ENCODE assay signal across 19 cellular contexts in genomic region chr10:79420974-79421688, GRCh38. TPM values are rescaled to one million over a fixed set of nuclear protein-coding genes. Genes with fewer than 3 reads are reported as not detected.
DNase-seq lines count a peak whose midpoint lies in the region; ATAC-seq and TF ChIP-seq lines count a peak whose summit lies in the region.
"Had no signal": no experiment of that assay in that cellular context is flagged by ENCODE, and none has a peak within 500 bp of the region (broad histone marks: within the 10 kb centered on the region; RNA-seq: fewer than 3 reads in every experiment).

No MANE protein-coding gene starts in this region.

- no peak overlapping the region for H2BK5ac ChIP-seq in trophoblast cell (ENCODE audit: low read depth, low read length, poor library complexity)

- H3K9ac ChIP-seq in trophoblast cell (ENCODE audit: low read length), result no peak overlapping the region

- TF ChIP-seq CTCF in heart right ventricle (IDR thresholded peaks at IDR 0.05), result no peak
- TF ChIP-seq CTCF in thyroid gland (IDR thresholded peaks at IDR 0.05), result no peak
- TF ChIP-seq CTCF in BE2C (IDR thresholded peaks at IDR 0.05; ENCODE audit: low read depth, low read length), result no peak
- no peak for TF ChIP-seq CTCF in RWPE1 (conservative IDR thresholded peaks at IDR 0.05; ENCODE audit: low read depth)
- no peak for TF ChIP-seq CTCF in OCI-LY7 (conservative IDR thresholded peaks at IDR 0.05; ENCODE audit: low read length)
- TF ChIP-seq CTCF in prostate gland (IDR thresholded peaks at IDR 0.05), result no peak

- no peaks in the 10 kb centered on the region for H3K9me3 ChIP-seq in heart right ventricle
- H3K9me3 ChIP-seq in trophoblast cell (ENCODE audit: insufficient read depth, low read depth, low read length), result peaks cover 4% of the 10 kb centered on the region
- no peaks in the 10 kb centered on the region for H3K9me3 ChIP-seq in thyroid gland
- no peaks in the 10 kb centered on the region for H3K9me3 ChIP-seq in BE2C
- H3K9me3 ChIP-seq in OCI-LY7 (ENCODE audit: low read length), result no peaks in the 10 kb centered on the region
- no peaks in the 10 kb centered on the region for H3K9me3 ChIP-seq in prostate gland

- H3K27me3 ChIP-seq in heart right ventricle (no peaks in the 10 kb centered on the region), trophoblast cell (ENCODE audit: insufficient read depth, low read length) (no peaks in the 10 kb centered on the region), thyroid gland (no peaks in the 10 kb centered on the region), BE2C (no peaks in the 10 kb centered on the region), prostate gland (replicated peaks; ENCODE audit: insufficient read depth) (no peaks in the 10 kb centered on the region)
- H3K27me3 ChIP-seq: dorsolateral prefrontal cortex had no signal

- 59 to 65% methylated on average over 12 of the region's 12 CpGs for WGBS in heart right ventricle, 2 donors
- WGBS in trophoblast cell (ENCODE audit: extremely low coverage, insufficient coverage, insufficient read length), result no CpG with 5 or more reads among the region's 12 CpGs
- 62 to 64% methylated on average over 12 of the region's 12 CpGs for WGBS in thyroid gland, 2 donors
- WGBS in prostate gland, result 64% methylated on average over 12 of the region's 12 CpGs

- no peaks in the 10 kb centered on the region for H3K9me2 ChIP-seq in OCI-LY7 (ENCODE audit: insufficient read depth, low read length)

- H2BK12ac ChIP-seq in trophoblast cell (ENCODE audit: low read length), result no peak overlapping the region

- no peak overlapping the region for H4K8ac ChIP-seq in trophoblast cell (ENCODE audit: low read depth, low read length)

- no peaks in the 10 kb centered on the region for H4K20me1 ChIP-seq in OCI-LY7 (ENCODE audit: insufficient read depth, low read length)

- H3K23ac ChIP-seq in trophoblast cell (ENCODE audit: low read length), result no peak overlapping the region

- H3K27ac ChIP-seq in angular gyrus (ENCODE audit: low read depth, low read length) (peak overlapping the region; percentile 49), heart right ventricle (peak overlapping the region in 6 of 10 donors; percentile 7 to 78 (median 36)), trophoblast cell (ENCODE audit: low read depth, low read length) (no peak overlapping the region), thyroid gland (no peak overlapping the region), RWPE1 (no peak overlapping the region), OCI-LY7 (ENCODE audit: low read depth, low read length, poor library complexity, severe bottlenecking) (no peak overlapping the region), prostate gland (no peak overlapping the region)
- H3K27ac ChIP-seq: epithelial cell of prostate had no signal

- intact Hi-C loops in heart right ventricle (cut with DNase I) (no loop called here), thyroid gland (cut with DNase I) (no loop called here), OCI-LY7 (cut with micrococcal nuclease; ENCODE audit: unreplicated experiment) (no loop called here), prostate gland (cut with DNase I) (no loop called here)

- H2AK5ac ChIP-seq in trophoblast cell (ENCODE audit: low read length), result no peak overlapping the region

- H3K18ac ChIP-seq in trophoblast cell (ENCODE audit: low read length), result no peak overlapping the region

- H3K14ac ChIP-seq in trophoblast cell (ENCODE audit: low read length), result no peak overlapping the region

- H3K36me3 ChIP-seq in heart right ventricle (peaks cover 0 to 65% (median 9%) of the 10 kb centered on the region in 9 donors), trophoblast cell (ENCODE audit: control insufficient read depth in 1 of 2, insufficient read depth in 2 of 2, low read length in 2 of 2) (peaks cover 0 to 2% of the 10 kb centered on the region in 2 experiments), thyroid gland (peaks cover 0 to 4% of the 10 kb centered on the region in 2 donors), BE2C (no peaks in the 10 kb centered on the region), OCI-LY7 (ENCODE audit: insufficient read depth, low read length) (no peaks in the 10 kb centered on the region), prostate gland (no peaks in the 10 kb centered on the region)

- TF ChIP-seq POLR2A in thyroid gland (IDR thresholded peaks at IDR 0.05) (no peak), prostate gland (IDR thresholded peaks at IDR 0.05) (no peak)

- H2AFZ ChIP-seq in trophoblast cell (ENCODE audit: insufficient read depth, low read length, poor library complexity) (no peak overlapping the region), OCI-LY7 (ENCODE audit: low read length) (no peak overlapping the region)

- no peak overlapping the region for H4K12ac ChIP-seq in trophoblast cell (ENCODE audit: low read depth, low read length)

- CTCF ChIA-PET in RWPE1 (lab: Yijun Ruan, JAX) (interaction anchor here (0.7 kb wide), 1 partner anchor 73 kb away, joined by 3 read pairs; no protein-coding TSS in a partner anchor), OCI-LY7 (lab: Charles Lee; ENCODE audit: unreplicated experiment) (no interaction called here)

- peak in 6 of 8 donors; percentile 4 to 44 (median 38) for ATAC-seq in heart right ventricle
- ATAC-seq: activated CD8-positive, alpha-beta T cell treated with anti-CD3 and anti-CD28 coated beads for 36 hours; activated naive CD4-positive, alpha-beta T cell treated with anti-CD3 and anti-CD28 coated beads, Interleukin-2, amount 50 U/mL, for 72 hours; activated T-cell treated with anti-CD3 and anti-CD28 coated beads, Interleukin-2, amount 50 U/mL, for 72 hours; GM12878; stimulated activated naive CD8-positive, alpha-beta T cell treated with anti-CD3 and anti-CD28 coated beads, Interleukin-15, Interleukin-2, amounts not matched to agents 100 U/mL and 50 U/mL, for 24 hours had no signal

- H2BK120ac ChIP-seq in trophoblast cell (ENCODE audit: insufficient read depth, low read length, poor library complexity), result no peak overlapping the region

- no peak overlapping the region for H4K91ac ChIP-seq in trophoblast cell (ENCODE audit: low read depth, low read length)

- H3K79me2 ChIP-seq in trophoblast cell (ENCODE audit: control insufficient read depth, insufficient read depth, low read length, poor library complexity) (no peaks in the 10 kb centered on the region), OCI-LY7 (ENCODE audit: insufficient read depth, low read depth, low read length) (no peaks in the 10 kb centered on the region)

- no peaks in the 10 kb centered on the region for H3K79me1 ChIP-seq in trophoblast cell (ENCODE audit: low read length)

- H3K4me3 ChIP-seq in heart right ventricle (no peak overlapping the region), trophoblast cell (ENCODE audit: low read depth, low read length) (peak overlapping the region; percentile 3), thyroid gland (replicated peaks in 1 of 3) (no peak overlapping the region), BE2C (ENCODE audit: low read depth, low read length) (no peak overlapping the region), OCI-LY7 (ENCODE audit: low read depth, low read length, poor library complexity, severe bottlenecking) (no peak overlapping the region), prostate gland (no peak overlapping the region)
- H3K4me3 ChIP-seq: GM12878 had no signal

- no peak for DNase-seq in heart right ventricle
- DNase-seq in trophoblast cell, result no peak
- peak; percentile 44 to 60 for DNase-seq in thyroid gland
- no peak for DNase-seq in BE2C
- DNase-seq in RWPE1 (ENCODE audit: low spot score), result no peak
- no peak for DNase-seq in OCI-LY7 (ENCODE audit: low spot score)
- DNase-seq in prostate gland (ENCODE audit: low spot score), result no peak
- DNase-seq: activated B cell treated with CpG ODN at 0.5 μM for 24 hours; activated CD8-positive, alpha-beta T cell treated with anti-CD3 and anti-CD28 coated beads for 36 hours; activated T-cell treated with anti-CD3 and anti-CD28 coated beads, Interleukin-2, amount 50 U/mL, for 72 hours; GDM1; NCI-H526; SIG-M5; stimulated activated naive CD8-positive, alpha-beta T cell treated with anti-CD3 and anti-CD28 coated beads, Interleukin-15, Interleukin-2, amounts not matched to agents 100 U/mL and 50 U/mL, for 24 hours had no signal

- no peak overlapping the region for H3K4ac ChIP-seq in trophoblast cell (ENCODE audit: low read depth, low read length)

- POLR2A ChIA-PET in RWPE1 (lab: Yijun Ruan, JAX; ENCODE audit: low non-redundant PET) (no interaction called here), OCI-LY7 (lab: Charles Lee) (no interaction called here)

- H3K4me1 ChIP-seq in heart right ventricle (peaks cover 13 to 84% (median 40%) of the 10 kb centered on the region in 9 donors), trophoblast cell (ENCODE audit: control insufficient read depth in 1 of 2, insufficient read depth in 2 of 2, low read length in 2 of 2) (peaks cover 0 to 7% of the 10 kb centered on the region in 2 experiments), thyroid gland (peaks cover 21 to 69% of the 10 kb centered on the region in 2 donors), BE2C (peaks cover 16% of the 10 kb centered on the region), OCI-LY7 (ENCODE audit: insufficient read depth, low read length, poor library complexity, severe bottlenecking) (no peaks in the 10 kb centered on the region), prostate gland (replicated peaks) (peaks cover 10% of the 10 kb centered on the region)

- no peak overlapping the region for H3K4me2 ChIP-seq in trophoblast cell (ENCODE audit: low read length)
- H3K4me2 ChIP-seq in OCI-LY7 (ENCODE audit: low read length), result no peak overlapping the region

- BruUV-seq in OCI-LY7 (replicated peaks; lab: Mats Ljungman, UMichigan), result no TSS peak

RNA-seq across cellular contexts. Expression of gene ZCCHC24, which starts 24.3 kb away (rescaled TPM):
- total RNA-seq in heart right ventricle (10 to 100 TPM; 32.0 to 59.0 (median 49.0) TPM), thyroid gland (10 to 100 TPM; 25.4 to 48.8 (median 33.3) TPM), OCI-LY7 (2022) (2.2 and 3.7 TPM in 2 replicates), prostate gland (10 to 100 TPM; 20.8 to 51.2 TPM)
- 10 to 100 TPM; 19.3 to 22.4 TPM for polyA plus RNA-seq in heart right ventricle
- 2.8 and 3.0 TPM in 2 replicates for polyA plus RNA-seq in trophoblast cell (2013)
- polyA plus RNA-seq in BE2C (2012; ENCODE audit: insufficient read depth, insufficient read length, low read depth), result 5.6 TPM
- 0.95 and 0.98 TPM in 2 replicates for total RNA-seq in OCI-LY7 (2014; rRNA removed; shearing (Covaris generic))

Comparison
In these comparisons a context has a peak if more than half of its experiments do, and no peak if none do; other contexts are left out.
1. H3K27ac ChIP-seq: peak in angular gyrus (single experiment) and heart right ventricle (6 of 10); none in trophoblast cell (single experiment), thyroid gland (0 of 3), RWPE1 (single experiment), OCI-LY7 (single experiment) and prostate gland (0 of 2).
2. DNase-seq: peak in thyroid gland (2 of 2); none in heart right ventricle (0 of 2), trophoblast cell (0 of 2), BE2C (single experiment), RWPE1 (single experiment), OCI-LY7 (single experiment) and prostate gland (single experiment).
3. RNA of gene ZCCHC24, which starts 24.3 kb away (total RNA-seq): 20.8 to 51.2 TPM in prostate gland, 32.0 to 59.0 TPM in heart right ventricle and 25.4 to 48.8 TPM in thyroid gland; 0.95 to 3.7 TPM in OCI-LY7; every median in the first group is over 4 times any median in the second.